ENCODE assay signal across 23 cellular contexts in the genomic region with DNA sequence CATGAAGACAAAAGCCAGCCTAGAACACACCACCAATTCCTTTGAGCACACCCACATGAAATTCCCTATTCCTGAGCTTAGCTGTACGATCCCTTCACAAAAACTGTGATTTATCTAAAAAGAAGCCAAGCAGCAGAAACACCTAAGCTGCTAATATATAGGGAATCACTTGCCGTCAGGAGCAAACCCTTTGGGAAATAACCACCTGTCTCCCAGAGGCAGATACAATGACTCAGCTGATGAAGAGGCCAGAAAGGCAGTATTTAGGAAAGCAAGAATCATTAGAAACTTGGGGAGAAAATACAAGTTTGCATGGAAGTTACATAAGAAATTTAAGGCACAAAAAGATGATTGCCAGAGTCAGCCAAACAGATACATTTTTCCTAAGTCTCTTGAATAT.
"Had no signal": no experiment of that assay in that cellular context is flagged by ENCODE, and none has a peak within 500 bp of the region (broad histone marks: within the 10 kb centered on the region; RNA-seq: fewer than 3 reads in every experiment).

No MANE protein-coding gene starts in this region.

- H3K36me3 ChIP-seq: esophagus squamous epithelium, left lung, lower lobe of right lung, prostate gland, stomach, suprapubic skin, tibial artery had no signal

- H3K27me3 ChIP-seq: esophagus squamous epithelium, left lung, stomach, suprapubic skin, tibial artery had no signal

- H3K4me1 ChIP-seq: esophagus squamous epithelium, left lung, lower lobe of right lung, prostate gland, stomach, suprapubic skin, tibial artery had no signal

- H3K4me3 ChIP-seq: esophagus squamous epithelium, left lung, lower lobe of right lung, prostate gland, stomach, suprapubic skin, tibial artery had no signal

- H3K27ac ChIP-seq: epithelial cell of prostate, esophagus squamous epithelium, left lung, lower lobe of right lung, prostate gland, stomach, suprapubic skin, tibial artery, VCaP had no signal

- DNase-seq: activated CD4-positive, alpha-beta T cell treated with anti-CD3 and anti-CD28 coated beads for 4 hours; activated CD4-positive, alpha-beta T cell treated with anti-CD3 and anti-CD28 coated beads, Interleukin-2, amount 50 U/mL, for 4 hours; activated effector memory CD4-positive, alpha-beta T cell treated with Interleukin-2 at 50 U/mL for 16 hours; activated naive CD4-positive, alpha-beta T cell treated with Interleukin-2 at 50 U/mL for 16 hours; activated T-cell treated with anti-CD3 and anti-CD28 coated beads for 4 hours; dermis blood vessel endothelial cell; effector CD8-positive, alpha-beta T cell; esophagus squamous epithelium; foreskin melanocyte; left lung; lower lobe of right lung; mesendoderm; natural killer cell; stimulated activated CD4-positive, alpha-beta T cell treated with anti-CD3 and anti-CD28 coated beads, Interleukin-15, amount 100 ng/mL, for 24 hours; stimulated activated CD4-positive, alpha-beta T cell treated with anti-CD3 and anti-CD28 coated beads, Interleukin-2, amount 100 ng/mL, for 24 hours; stimulated activated naive B cell treated with anti-CD40 and anti-IgM and Interleukin-4, amounts not matched to agents 10 μg/mL and 1 μg/mL and 100 μg/mL, for 72 hours; stomach; T-helper 9 cell; tibial artery had no signal

- H3K9me3 ChIP-seq: esophagus squamous epithelium, left lung, lower lobe of right lung, prostate gland, stomach, suprapubic skin, tibial artery had no signal
